27 cellular contexts compared by ENCODE assay signal in the genomic region with DNA sequence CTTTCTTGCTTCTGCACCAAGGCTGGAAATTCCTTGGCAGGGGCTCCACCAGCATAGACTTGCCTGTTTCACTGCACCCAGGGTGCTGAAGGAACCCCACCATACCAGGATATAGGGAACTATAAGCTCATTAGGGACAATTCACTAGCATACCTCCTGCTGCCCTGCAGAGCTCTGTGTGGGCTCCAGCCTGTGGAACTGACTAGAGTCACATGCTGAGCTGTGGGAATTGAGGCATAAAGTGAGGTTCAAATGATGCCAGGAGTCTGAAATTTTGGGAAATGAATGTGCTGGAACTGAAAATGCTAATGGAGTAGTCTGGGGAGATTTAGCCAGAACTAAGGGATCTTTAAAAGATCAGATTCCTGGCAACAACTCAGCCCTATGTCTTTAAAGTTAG. TPM values are rescaled to one million over a fixed set of nuclear protein-coding genes. Genes with fewer than 3 reads are reported as not detected.
A peak's percentile ranks its signal among the peaks of the same experiment; 100 is the strongest.
DNase-seq lines count a peak whose midpoint lies in the region; ATAC-seq and TF ChIP-seq lines count a peak whose summit lies in the region.
"Had no signal": no experiment of that assay in that cellular context is flagged by ENCODE, and none has a peak within 500 bp of the region (broad histone marks: within the 10 kb centered on the region; RNA-seq: fewer than 3 reads in every experiment).

No MANE protein-coding gene starts in this region.

- H3K9ac ChIP-seq in neural progenitor cell = no peak overlapping the region

- CTCF ChIA-PET in RWPE1 (lab: Yijun Ruan, JAX) = no interaction called here

- no peak for TF ChIP-seq EP300 in gastroesophageal sphincter (IDR thresholded peaks at IDR 0.05)

- intact Hi-C loops in Right ventricle myocardium superior (cut with DNase I) = no loop called here
- intact Hi-C loops in cardiac septum (cut with DNase I) = no loop called here

- TF ChIP-seq CTCF in gastroesophageal sphincter (IDR thresholded peaks at IDR 0.05) (no peak), neural progenitor cell (IDR thresholded peaks at IDR 0.05) (no peak), RWPE1 (conservative IDR thresholded peaks at IDR 0.05; ENCODE audit: low read depth) (no peak)

- H3K27ac Mint-ChIP-seq in neural progenitor cell = peak overlapping the region; percentile 11
- H3K27ac Mint-ChIP-seq: activated T-cell treated with anti-CD3 and anti-CD28 coated beads, Interleukin-2, amount 50 U/mL, for 72 hours; CD4-positive, alpha-beta T cell; immature natural killer cell; naive B cell; T-helper 17 cell; type B pancreatic cell had no signal

- H3F3A ChIP-seq in neural progenitor cell (ENCODE audit: low read depth) = no peaks in the 10 kb centered on the region

- H3K4me1 Mint-ChIP-seq in neural progenitor cell = peaks cover 38% of the 10 kb centered on the region
- H3K4me1 Mint-ChIP-seq: immature natural killer cell, naive B cell had no signal

- no peaks in the 10 kb centered on the region for H3K36me3 Mint-ChIP-seq in neural progenitor cell
- H3K36me3 Mint-ChIP-seq: immature natural killer cell, naive B cell, type B pancreatic cell had no signal

- H3K9me3 ChIP-seq in gastroesophageal sphincter (no peaks in the 10 kb centered on the region), neural progenitor cell (ENCODE audit: low read depth) (no peaks in the 10 kb centered on the region)
- H3K9me3 ChIP-seq: body of pancreas, prostate gland had no signal

- peaks cover 2% of the 10 kb centered on the region for H3K9me3 Mint-ChIP-seq in neural progenitor cell
- H3K9me3 Mint-ChIP-seq: activated T-cell treated with anti-CD3 and anti-CD28 coated beads, Interleukin-2, amount 50 U/mL, for 72 hours; CD4-positive, alpha-beta T cell; immature natural killer cell; naive B cell had no signal

- H2AFZ ChIP-seq in neural progenitor cell (replicated peaks) = no peak overlapping the region

- no peak overlapping the region for H3K4me3 Mint-ChIP-seq in neural progenitor cell
- H3K4me3 Mint-ChIP-seq: activated T-cell treated with anti-CD3 and anti-CD28 coated beads, Interleukin-2, amount 50 U/mL, for 72 hours; CD4-positive, alpha-beta T cell; immature natural killer cell; naive B cell; T-helper 17 cell; type B pancreatic cell had no signal

- H3K27me3 ChIP-seq in gastroesophageal sphincter (no peaks in the 10 kb centered on the region), neural progenitor cell (no peaks in the 10 kb centered on the region)
- H3K27me3 ChIP-seq: body of pancreas had no signal

- no peak overlapping the region for H3K4me2 ChIP-seq in neural progenitor cell

- DNase-seq in Right ventricle myocardium superior (no peak), cardiac septum (ENCODE audit: low spot score) (no peak), neural progenitor cell (ENCODE audit: low spot score) (no peak), NCI-H2107 treated with DMSO at 0.1 percent for 48 hours (lab: John Stamatoyannopoulos, UW; ENCODE audit: unreplicated experiment) (no peak), RWPE1 (ENCODE audit: low spot score) (no peak), AG08395 (ENCODE audit: low spot score) (no peak), MV-4-11 (lab: John Stamatoyannopoulos, UW) (no peak)
- DNase-seq: activated CD4-positive, alpha-beta T cell treated with anti-CD3 and anti-CD28 coated beads, Interleukin-2, amount 50 U/mL, for 48 hours; activated CD4-positive, CD25-positive, alpha-beta regulatory T cell treated with anti-CD3 and anti-CD28 coated beads, Interleukin-2, amount 50 U/mL, for 72 hours; activated naive CD4-positive, alpha-beta T cell; activated T-cell treated with anti-CD3 and anti-CD28 coated beads, Interleukin-2, amount 50 U/mL, for 72 hours; AML-193; body of pancreas; CD4-positive, alpha-beta T cell; DND-41; immature natural killer cell; naive B cell; NCI-H1694; NCI-H2171; NCI-H524; NK-92 treated with Interleukin-12 subunit alpha and Interleukin-12 subunit beta, amount 100 ng/mL, for 24 hours; stimulated activated CD4-positive, alpha-beta T cell treated with anti-CD3 and anti-CD28 coated beads, Interleukin-4, amount 100 ng/mL, for 24 hours; T-helper 17 cell had no signal

- H3K27me3 Mint-ChIP-seq in neural progenitor cell (ENCODE audit: insufficient read depth, low read depth) = peaks cover 8% of the 10 kb centered on the region
- H3K27me3 Mint-ChIP-seq: CD4-positive, alpha-beta T cell; type B pancreatic cell had no signal

- H3K79me2 ChIP-seq in neural progenitor cell (ENCODE audit: low read depth) = no peaks in the 10 kb centered on the region

- H3K4me3 ChIP-seq in gastroesophageal sphincter = no peak overlapping the region
- no peak overlapping the region for H3K4me3 ChIP-seq in neural progenitor cell
- H3K4me3 ChIP-seq: body of pancreas, prostate gland had no signal

- TF ChIP-seq POLR2A in gastroesophageal sphincter (IDR thresholded peaks at IDR 0.05) = no peak

- POLR2A ChIA-PET in RWPE1 (lab: Yijun Ruan, JAX; ENCODE audit: low non-redundant PET) = no interaction called here

- H3K27ac ChIP-seq in gastroesophageal sphincter (no peak overlapping the region), neural progenitor cell (no peak overlapping the region), RWPE1 (no peak overlapping the region)
- H3K27ac ChIP-seq: body of pancreas, prostate gland had no signal

- H3K4me1 ChIP-seq in gastroesophageal sphincter (peaks cover 0 to 17% (median 0%) of the 10 kb centered on the region in 3 donors), neural progenitor cell (peaks cover 17% of the 10 kb centered on the region)
- H3K4me1 ChIP-seq: body of pancreas, prostate gland had no signal

- H3K36me3 ChIP-seq in gastroesophageal sphincter (no peaks in the 10 kb centered on the region), neural progenitor cell (no peaks in the 10 kb centered on the region)
- H3K36me3 ChIP-seq: prostate gland had no signal

- H4K20me1 ChIP-seq in neural progenitor cell (ENCODE audit: low read depth) = no peaks in the 10 kb centered on the region

- ATAC-seq in Right ventricle myocardium superior (ENCODE audit: poor library complexity) (peak; percentile 74), gastroesophageal sphincter (peak; percentile 62)
- ATAC-seq: activated T-cell treated with anti-CD3 and anti-CD28 coated beads, Interleukin-2, amount 50 U/mL, for 72 hours; body of pancreas; SK-N-SH treated with all-trans-retinoic acid at 6 μM for 48 hours; T-helper 17 cell had no signal

RNA-seq across cellular contexts. Expression of gene EMP1, which starts 7.3 kb away (rescaled TPM):
- total RNA-seq in Right ventricle myocardium superior (99.9 TPM), cardiac septum (118 TPM), gastroesophageal sphincter (100 to 1,000 TPM in 3 of 4 donors, 10 to 100 TPM in 1; 50.0 to 482 (median 331) TPM), neural progenitor cell (ENCODE audit: low replicate concordance) (0.43 TPM in 1 of 2 replicates, not detected in the other)

Comparison
In these comparisons a context has a peak if more than half of its experiments do, and no peak if none do; other contexts are left out.
1. RNA of gene EMP1, which starts 7.3 kb away (total RNA-seq): 50.0 to 482 TPM in gastroesophageal sphincter, 118 TPM in cardiac septum (single experiment) and 99.9 TPM in Right ventricle myocardium superior (single experiment); 0.43 TPM in neural progenitor cell; every median in the first group is over 10 times any median in the second.